Comparison of ENCODE assay signal across 8 cellular contexts in genomic region chr5:75734913-75735789, GRCh38. TPM values are rescaled to one million over a fixed set of nuclear protein-coding genes. Genes with fewer than 3 reads are reported as not detected.
DNase-seq lines count a peak whose midpoint lies in the region; ATAC-seq and TF ChIP-seq lines count a peak whose summit lies in the region.

No MANE protein-coding gene starts in this region.

- no peaks in the 10 kb centered on the region for H3K36me3 ChIP-seq in left ventricle myocardium inferior
- H3K36me3 ChIP-seq in Karpas-422 (ENCODE audit: insufficient read depth, low read length) = no peaks in the 10 kb centered on the region

- no peaks in the 10 kb centered on the region for H3K4me1 ChIP-seq in left ventricle myocardium inferior
- no peaks in the 10 kb centered on the region for H3K4me1 ChIP-seq in right cardiac atrium (ENCODE audit: control insufficient read depth, insufficient read depth, low read length)
- H3K4me1 ChIP-seq in Karpas-422 (ENCODE audit: low read length) = no peaks in the 10 kb centered on the region

- no peak overlapping the region for H3K9ac ChIP-seq in Karpas-422 (ENCODE audit: low read length)

- no peak overlapping the region for H3K27ac Mint-ChIP-seq in activated naive CD4-positive, alpha-beta T cell treated with anti-CD3 and anti-CD28 coated beads, Interleukin-2, amount 10 ng/mL, durations not matched to agents 7 days and 5 days

- H3K9me3 ChIP-seq in left ventricle myocardium inferior (replicated peaks) = peaks cover 8% of the 10 kb centered on the region
- no peaks in the 10 kb centered on the region for H3K9me3 ChIP-seq in right cardiac atrium (ENCODE audit: control insufficient read depth, low read length)
- no peaks in the 10 kb centered on the region for H3K9me3 ChIP-seq in Karpas-422 (ENCODE audit: low read length)

- H3K9me2 ChIP-seq in Karpas-422 (replicated peaks; ENCODE audit: insufficient read depth, low read length) = no peaks in the 10 kb centered on the region

- peak; percentile 67 for TF ChIP-seq CTCF in left ventricle myocardium inferior (IDR thresholded peaks at IDR 0.05; ENCODE audit: borderline replicate concordance)

- intact Hi-C loops in left ventricle myocardium inferior (cut with micrococcal nuclease) (loop anchor here (10.0 kb wide), 1 partner anchor 440 kb away; no protein-coding TSS in a partner anchor), right cardiac atrium (cut with DNase I) (no loop called here)

- 37% methylated on average over 6 of the region's 6 CpGs for WGBS in right cardiac atrium

- CTCF ChIA-PET in activated naive CD4-positive, alpha-beta T cell treated with anti-CD3 and anti-CD28 coated beads, Interleukin-2, amount 10 ng/mL, durations not matched to agents 7 days and 5 days (lab: Charles Lee) = interaction anchor here (0.8 kb wide), 1 partner anchor 440 kb away, joined by 3 read pairs; no protein-coding TSS in a partner anchor

- peak; percentile 20 for DNase-seq in left ventricle myocardium inferior
- DNase-seq in right cardiac atrium = no peak
- peak; percentile 58 for DNase-seq in Karpas-422
- DNase-seq in activated naive CD4-positive, alpha-beta T cell treated with anti-CD3 and anti-CD28 coated beads, Interleukin-2, amount 10 ng/mL, durations not matched to agents 7 days and 5 days = peak; percentile 37
- peak; percentile 58 for DNase-seq in inferior parietal cortex (ENCODE audit: extremely low spot score)

- H3K27ac ChIP-seq in left ventricle myocardium inferior (replicated peaks) (no peak overlapping the region), right cardiac atrium (ENCODE audit: low read length) (no peak overlapping the region), Karpas-422 (ENCODE audit: low read length) (no peak overlapping the region)

- H3K4me2 ChIP-seq in Karpas-422 (ENCODE audit: low read depth, low read length, poor library complexity, severe bottlenecking) = no peak overlapping the region

- H3K4me1 Mint-ChIP-seq in activated naive CD4-positive, alpha-beta T cell treated with anti-CD3 and anti-CD28 coated beads, Interleukin-2, amount 10 ng/mL, durations not matched to agents 7 days and 5 days = no peaks in the 10 kb centered on the region

- ATAC-seq in right cardiac atrium = no peak
- no peak for ATAC-seq in GM19455 (IDR thresholded peaks at IDR 0.05; ENCODE audit: unreplicated experiment)
- ATAC-seq in GM21390 (IDR thresholded peaks at IDR 0.05; ENCODE audit: unreplicated experiment) = no peak
- no peak for ATAC-seq in HG03342 (IDR thresholded peaks at IDR 0.05; ENCODE audit: unreplicated experiment)

- H3K27me3 Mint-ChIP-seq in activated naive CD4-positive, alpha-beta T cell treated with anti-CD3 and anti-CD28 coated beads, Interleukin-2, amount 10 ng/mL, durations not matched to agents 7 days and 5 days = peaks cover 20% of the 10 kb centered on the region

- H3K36me3 Mint-ChIP-seq in activated naive CD4-positive, alpha-beta T cell treated with anti-CD3 and anti-CD28 coated beads, Interleukin-2, amount 10 ng/mL, durations not matched to agents 7 days and 5 days = no peaks in the 10 kb centered on the region

- no peaks in the 10 kb centered on the region for H3K79me2 ChIP-seq in Karpas-422 (ENCODE audit: low read length)

- no peaks in the 10 kb centered on the region for H4K20me1 ChIP-seq in Karpas-422 (ENCODE audit: insufficient read depth, low read depth, low read length)

- H2AFZ ChIP-seq in Karpas-422 (ENCODE audit: low read length) = no peak overlapping the region

- H3K4me3 Mint-ChIP-seq in activated naive CD4-positive, alpha-beta T cell treated with anti-CD3 and anti-CD28 coated beads, Interleukin-2, amount 10 ng/mL, durations not matched to agents 7 days and 5 days = no peak overlapping the region

- H3K27me3 ChIP-seq in left ventricle myocardium inferior (ENCODE audit: low read depth) = no peaks in the 10 kb centered on the region
- no peaks in the 10 kb centered on the region for H3K27me3 ChIP-seq in right cardiac atrium (ENCODE audit: control insufficient read depth, insufficient read depth)
- no peaks in the 10 kb centered on the region for H3K27me3 ChIP-seq in Karpas-422 (ENCODE audit: low read length)

- no peak overlapping the region for H3K4me3 ChIP-seq in left ventricle myocardium inferior
- H3K4me3 ChIP-seq in right cardiac atrium (ENCODE audit: low read length) = no peak overlapping the region
- no peak overlapping the region for H3K4me3 ChIP-seq in Karpas-422 (ENCODE audit: low read length)

- H3K9me3 Mint-ChIP-seq in activated naive CD4-positive, alpha-beta T cell treated with anti-CD3 and anti-CD28 coated beads, Interleukin-2, amount 10 ng/mL, durations not matched to agents 7 days and 5 days = no peaks in the 10 kb centered on the region

RNA-seq across cellular contexts. Expression of gene POC5, which starts 17.9 kb away (rescaled TPM):
- 2.7 TPM for total RNA-seq in left ventricle myocardium inferior
- total RNA-seq in right cardiac atrium = 1 to 10 TPM; 3.2 to 6.4 (median 5.0) TPM
- polyA plus RNA-seq in right cardiac atrium = 4.0 TPM
- 17.8 and 48.0 TPM in 2 replicates for total RNA-seq in Karpas-422 (2014; rRNA removed; shearing (Covaris generic); ENCODE audit: low replicate concordance)

Comparison
In these comparisons a context has a peak if more than half of its experiments do, and no peak if none do; other contexts are left out.
1. DNase-seq: peak in left ventricle myocardium inferior (single experiment), Karpas-422 (single experiment), activated naive CD4-positive, alpha-beta T cell treated with anti-CD3 and anti-CD28 coated beads, Interleukin-2, amount 10 ng/mL, durations not matched to agents 7 days and 5 days (single experiment) and inferior parietal cortex (single experiment); none in right cardiac atrium (0 of 3).